1 cellular context compared by ENCODE assay signal in genomic region chr1:58513956-58514355, GRCh38.
TF ChIP-seq lines count a peak whose summit lies in the region.

No MANE protein-coding gene starts in this region.

TF ChIP-seq in HEK293, 187 proteins besides CTCF, POLR2A, EP300 and RAD21 (continued from another document):
- no peak for TF ChIP-seq ZNF518A (tag by site-specific recombination; conservative IDR thresholded peaks at IDR 0.05; ENCODE audit: low read depth)
- TF ChIP-seq ZSCAN23 (tag by site-specific recombination; IDR thresholded peaks at IDR 0.05), result no peak
- TF ChIP-seq ZNF335 (tag by site-specific recombination; conservative IDR thresholded peaks at IDR 0.05), result no peak
- no peak for TF ChIP-seq EGR2 (tag by site-specific recombination; IDR thresholded peaks at IDR 0.05; ENCODE audit: low read depth)
- TF ChIP-seq ATF2 (tag by site-specific recombination; IDR thresholded peaks at IDR 0.05; ENCODE audit: low read depth), result peak; percentile 58; the same call in 1 of the 2 replicates
